In the genomic region with DNA sequence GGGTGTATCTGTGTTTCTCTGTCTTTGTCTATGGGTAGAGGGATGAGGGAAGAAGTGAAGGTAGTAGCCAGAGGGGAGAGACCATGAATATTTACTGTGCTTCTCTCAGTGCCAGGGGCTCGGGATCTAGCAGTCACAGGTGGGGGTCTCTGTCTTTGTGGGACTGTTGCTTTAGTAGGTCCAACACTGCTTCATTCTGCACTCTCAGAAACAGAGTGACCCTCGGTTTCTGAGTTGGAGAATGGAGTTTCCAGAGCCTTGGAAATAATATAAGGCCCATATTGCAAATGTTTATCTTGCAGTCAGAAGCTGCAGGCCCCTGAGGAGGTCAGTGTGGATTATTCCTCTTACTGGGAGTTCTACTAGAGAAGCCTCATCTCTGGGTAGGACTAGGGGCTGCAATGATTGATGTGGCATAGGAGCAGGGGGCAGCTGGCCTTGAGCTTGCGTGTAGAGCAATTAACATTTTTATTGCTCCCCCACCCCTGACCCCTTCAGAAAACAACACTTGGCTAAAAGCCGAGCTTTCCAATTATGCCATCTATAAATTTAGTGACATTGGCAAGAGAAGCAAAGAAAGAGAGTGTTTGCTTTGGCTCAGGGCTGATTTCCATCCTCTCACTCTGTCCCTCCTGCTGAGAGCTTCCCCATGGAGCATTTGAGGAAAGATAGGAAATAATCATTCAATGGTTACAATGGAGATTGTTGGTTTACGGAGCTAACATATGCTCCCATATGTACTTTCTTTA, we compare ENCODE assay signal across 1 cellular context.
TF ChIP-seq lines count a peak whose summit lies in the region.

No MANE protein-coding gene starts in this region.

TF ChIP-seq in H1, 55 proteins besides CTCF, POLR2A, EP300 and RAD21 (continued from another document):
- no peak for TF ChIP-seq GTF2F1 (IDR thresholded peaks at IDR 0.05; ENCODE audit: borderline replicate concordance, low read depth, low read length)
- no peak for TF ChIP-seq SIRT6 (IDR thresholded peaks at IDR 0.05; ENCODE audit: low read length)
- TF ChIP-seq, protein P1, sequence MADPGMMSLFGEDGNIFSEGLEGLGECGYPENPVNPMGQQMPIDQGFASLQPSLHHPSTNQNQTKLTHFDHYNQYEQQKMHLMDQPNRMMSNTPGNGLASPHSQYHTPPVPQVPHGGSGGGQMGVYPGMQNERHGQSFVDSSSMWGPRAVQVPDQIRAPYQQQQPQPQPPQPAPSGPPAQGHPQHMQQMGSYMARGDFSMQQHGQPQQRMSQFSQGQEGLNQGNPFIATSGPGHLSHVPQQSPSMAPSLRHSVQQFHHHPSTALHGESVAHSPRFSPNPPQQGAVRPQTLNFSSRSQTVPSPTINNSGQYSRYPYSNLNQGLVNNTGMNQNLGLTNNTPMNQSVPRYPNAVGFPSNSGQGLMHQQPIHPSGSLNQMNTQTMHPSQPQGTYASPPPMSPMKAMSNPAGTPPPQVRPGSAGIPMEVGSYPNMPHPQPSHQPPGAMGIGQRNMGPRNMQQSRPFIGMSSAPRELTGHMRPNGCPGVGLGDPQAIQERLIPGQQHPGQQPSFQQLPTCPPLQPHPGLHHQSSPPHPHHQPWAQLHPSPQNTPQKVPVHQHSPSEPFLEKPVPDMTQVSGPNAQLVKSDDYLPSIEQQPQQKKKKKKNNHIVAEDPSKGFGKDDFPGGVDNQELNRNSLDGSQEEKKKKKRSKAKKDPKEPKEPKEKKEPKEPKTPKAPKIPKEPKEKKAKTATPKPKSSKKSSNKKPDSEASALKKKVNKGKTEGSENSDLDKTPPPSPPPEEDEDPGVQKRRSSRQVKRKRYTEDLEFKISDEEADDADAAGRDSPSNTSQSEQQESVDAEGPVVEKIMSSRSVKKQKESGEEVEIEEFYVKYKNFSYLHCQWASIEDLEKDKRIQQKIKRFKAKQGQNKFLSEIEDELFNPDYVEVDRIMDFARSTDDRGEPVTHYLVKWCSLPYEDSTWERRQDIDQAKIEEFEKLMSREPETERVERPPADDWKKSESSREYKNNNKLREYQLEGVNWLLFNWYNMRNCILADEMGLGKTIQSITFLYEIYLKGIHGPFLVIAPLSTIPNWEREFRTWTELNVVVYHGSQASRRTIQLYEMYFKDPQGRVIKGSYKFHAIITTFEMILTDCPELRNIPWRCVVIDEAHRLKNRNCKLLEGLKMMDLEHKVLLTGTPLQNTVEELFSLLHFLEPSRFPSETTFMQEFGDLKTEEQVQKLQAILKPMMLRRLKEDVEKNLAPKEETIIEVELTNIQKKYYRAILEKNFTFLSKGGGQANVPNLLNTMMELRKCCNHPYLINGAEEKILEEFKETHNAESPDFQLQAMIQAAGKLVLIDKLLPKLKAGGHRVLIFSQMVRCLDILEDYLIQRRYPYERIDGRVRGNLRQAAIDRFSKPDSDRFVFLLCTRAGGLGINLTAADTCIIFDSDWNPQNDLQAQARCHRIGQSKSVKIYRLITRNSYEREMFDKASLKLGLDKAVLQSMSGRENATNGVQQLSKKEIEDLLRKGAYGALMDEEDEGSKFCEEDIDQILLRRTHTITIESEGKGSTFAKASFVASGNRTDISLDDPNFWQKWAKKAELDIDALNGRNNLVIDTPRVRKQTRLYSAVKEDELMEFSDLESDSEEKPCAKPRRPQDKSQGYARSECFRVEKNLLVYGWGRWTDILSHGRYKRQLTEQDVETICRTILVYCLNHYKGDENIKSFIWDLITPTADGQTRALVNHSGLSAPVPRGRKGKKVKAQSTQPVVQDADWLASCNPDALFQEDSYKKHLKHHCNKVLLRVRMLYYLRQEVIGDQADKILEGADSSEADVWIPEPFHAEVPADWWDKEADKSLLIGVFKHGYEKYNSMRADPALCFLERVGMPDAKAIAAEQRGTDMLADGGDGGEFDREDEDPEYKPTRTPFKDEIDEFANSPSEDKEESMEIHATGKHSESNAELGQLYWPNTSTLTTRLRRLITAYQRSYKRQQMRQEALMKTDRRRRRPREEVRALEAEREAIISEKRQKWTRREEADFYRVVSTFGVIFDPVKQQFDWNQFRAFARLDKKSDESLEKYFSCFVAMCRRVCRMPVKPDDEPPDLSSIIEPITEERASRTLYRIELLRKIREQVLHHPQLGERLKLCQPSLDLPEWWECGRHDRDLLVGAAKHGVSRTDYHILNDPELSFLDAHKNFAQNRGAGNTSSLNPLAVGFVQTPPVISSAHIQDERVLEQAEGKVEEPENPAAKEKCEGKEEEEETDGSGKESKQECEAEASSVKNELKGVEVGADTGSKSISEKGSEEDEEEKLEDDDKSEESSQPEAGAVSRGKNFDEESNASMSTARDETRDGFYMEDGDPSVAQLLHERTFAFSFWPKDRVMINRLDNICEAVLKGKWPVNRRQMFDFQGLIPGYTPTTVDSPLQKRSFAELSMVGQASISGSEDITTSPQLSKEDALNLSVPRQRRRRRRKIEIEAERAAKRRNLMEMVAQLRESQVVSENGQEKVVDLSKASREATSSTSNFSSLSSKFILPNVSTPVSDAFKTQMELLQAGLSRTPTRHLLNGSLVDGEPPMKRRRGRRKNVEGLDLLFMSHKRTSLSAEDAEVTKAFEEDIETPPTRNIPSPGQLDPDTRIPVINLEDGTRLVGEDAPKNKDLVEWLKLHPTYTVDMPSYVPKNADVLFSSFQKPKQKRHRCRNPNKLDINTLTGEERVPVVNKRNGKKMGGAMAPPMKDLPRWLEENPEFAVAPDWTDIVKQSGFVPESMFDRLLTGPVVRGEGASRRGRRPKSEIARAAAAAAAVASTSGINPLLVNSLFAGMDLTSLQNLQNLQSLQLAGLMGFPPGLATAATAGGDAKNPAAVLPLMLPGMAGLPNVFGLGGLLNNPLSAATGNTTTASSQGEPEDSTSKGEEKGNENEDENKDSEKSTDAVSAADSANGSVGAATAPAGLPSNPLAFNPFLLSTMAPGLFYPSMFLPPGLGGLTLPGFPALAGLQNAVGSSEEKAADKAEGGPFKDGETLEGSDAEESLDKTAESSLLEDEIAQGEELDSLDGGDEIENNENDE (IDR thresholded peaks at IDR 0.05; ENCODE audit: insufficient replicate concordance, low read length): no peak
- no peak for TF ChIP-seq SIX5 (IDR thresholded peaks at IDR 0.05; ENCODE audit: low read depth, low read length)
- TF ChIP-seq TEAD4 (IDR thresholded peaks at IDR 0.05; ENCODE audit: low read depth, low read length): no peak
- no peak for TF ChIP-seq EZH2 (IDR thresholded peaks at IDR 0.05; ENCODE audit: low read depth, low read length, severe bottlenecking)
- no peak for TF ChIP-seq FOSL1 (IDR thresholded peaks at IDR 0.05; ENCODE audit: insufficient read depth, low read depth, low read length)
- no peak for TF ChIP-seq SIN3A (conservative IDR thresholded peaks at IDR 0.05 in 1 of 2, IDR thresholded peaks at IDR 0.05 in 1 of 2; ENCODE audit: low read depth in 1 of 2, low read length in 2 of 2)
- no peak for TF ChIP-seq PHF8 (conservative IDR thresholded peaks at IDR 0.05; ENCODE audit: low read depth, low read length)
- no peak for TF ChIP-seq ZNF274 (IDR thresholded peaks at IDR 0.05; ENCODE audit: borderline replicate concordance, extremely low read depth, low read length)
- no peak for TF ChIP-seq TBP (IDR thresholded peaks at IDR 0.05; ENCODE audit: low read depth, low read length)
- no peak for TF ChIP-seq CHD1 (IDR thresholded peaks at IDR 0.05; ENCODE audit: low read depth, low read length)
TF ChIP-seq in H1: peak in this region for 0.
